Comparison of ENCODE assay signal across 1 cellular context in genomic region chr1:64765826-64766225, GRCh38.
TF ChIP-seq lines count a peak whose summit lies in the region.

No MANE protein-coding gene starts in this region.

TF ChIP-seq in K562, 482 proteins besides CTCF, POLR2A, EP300 and RAD21 (continued from another document):
- TF ChIP-seq, protein P1, sequence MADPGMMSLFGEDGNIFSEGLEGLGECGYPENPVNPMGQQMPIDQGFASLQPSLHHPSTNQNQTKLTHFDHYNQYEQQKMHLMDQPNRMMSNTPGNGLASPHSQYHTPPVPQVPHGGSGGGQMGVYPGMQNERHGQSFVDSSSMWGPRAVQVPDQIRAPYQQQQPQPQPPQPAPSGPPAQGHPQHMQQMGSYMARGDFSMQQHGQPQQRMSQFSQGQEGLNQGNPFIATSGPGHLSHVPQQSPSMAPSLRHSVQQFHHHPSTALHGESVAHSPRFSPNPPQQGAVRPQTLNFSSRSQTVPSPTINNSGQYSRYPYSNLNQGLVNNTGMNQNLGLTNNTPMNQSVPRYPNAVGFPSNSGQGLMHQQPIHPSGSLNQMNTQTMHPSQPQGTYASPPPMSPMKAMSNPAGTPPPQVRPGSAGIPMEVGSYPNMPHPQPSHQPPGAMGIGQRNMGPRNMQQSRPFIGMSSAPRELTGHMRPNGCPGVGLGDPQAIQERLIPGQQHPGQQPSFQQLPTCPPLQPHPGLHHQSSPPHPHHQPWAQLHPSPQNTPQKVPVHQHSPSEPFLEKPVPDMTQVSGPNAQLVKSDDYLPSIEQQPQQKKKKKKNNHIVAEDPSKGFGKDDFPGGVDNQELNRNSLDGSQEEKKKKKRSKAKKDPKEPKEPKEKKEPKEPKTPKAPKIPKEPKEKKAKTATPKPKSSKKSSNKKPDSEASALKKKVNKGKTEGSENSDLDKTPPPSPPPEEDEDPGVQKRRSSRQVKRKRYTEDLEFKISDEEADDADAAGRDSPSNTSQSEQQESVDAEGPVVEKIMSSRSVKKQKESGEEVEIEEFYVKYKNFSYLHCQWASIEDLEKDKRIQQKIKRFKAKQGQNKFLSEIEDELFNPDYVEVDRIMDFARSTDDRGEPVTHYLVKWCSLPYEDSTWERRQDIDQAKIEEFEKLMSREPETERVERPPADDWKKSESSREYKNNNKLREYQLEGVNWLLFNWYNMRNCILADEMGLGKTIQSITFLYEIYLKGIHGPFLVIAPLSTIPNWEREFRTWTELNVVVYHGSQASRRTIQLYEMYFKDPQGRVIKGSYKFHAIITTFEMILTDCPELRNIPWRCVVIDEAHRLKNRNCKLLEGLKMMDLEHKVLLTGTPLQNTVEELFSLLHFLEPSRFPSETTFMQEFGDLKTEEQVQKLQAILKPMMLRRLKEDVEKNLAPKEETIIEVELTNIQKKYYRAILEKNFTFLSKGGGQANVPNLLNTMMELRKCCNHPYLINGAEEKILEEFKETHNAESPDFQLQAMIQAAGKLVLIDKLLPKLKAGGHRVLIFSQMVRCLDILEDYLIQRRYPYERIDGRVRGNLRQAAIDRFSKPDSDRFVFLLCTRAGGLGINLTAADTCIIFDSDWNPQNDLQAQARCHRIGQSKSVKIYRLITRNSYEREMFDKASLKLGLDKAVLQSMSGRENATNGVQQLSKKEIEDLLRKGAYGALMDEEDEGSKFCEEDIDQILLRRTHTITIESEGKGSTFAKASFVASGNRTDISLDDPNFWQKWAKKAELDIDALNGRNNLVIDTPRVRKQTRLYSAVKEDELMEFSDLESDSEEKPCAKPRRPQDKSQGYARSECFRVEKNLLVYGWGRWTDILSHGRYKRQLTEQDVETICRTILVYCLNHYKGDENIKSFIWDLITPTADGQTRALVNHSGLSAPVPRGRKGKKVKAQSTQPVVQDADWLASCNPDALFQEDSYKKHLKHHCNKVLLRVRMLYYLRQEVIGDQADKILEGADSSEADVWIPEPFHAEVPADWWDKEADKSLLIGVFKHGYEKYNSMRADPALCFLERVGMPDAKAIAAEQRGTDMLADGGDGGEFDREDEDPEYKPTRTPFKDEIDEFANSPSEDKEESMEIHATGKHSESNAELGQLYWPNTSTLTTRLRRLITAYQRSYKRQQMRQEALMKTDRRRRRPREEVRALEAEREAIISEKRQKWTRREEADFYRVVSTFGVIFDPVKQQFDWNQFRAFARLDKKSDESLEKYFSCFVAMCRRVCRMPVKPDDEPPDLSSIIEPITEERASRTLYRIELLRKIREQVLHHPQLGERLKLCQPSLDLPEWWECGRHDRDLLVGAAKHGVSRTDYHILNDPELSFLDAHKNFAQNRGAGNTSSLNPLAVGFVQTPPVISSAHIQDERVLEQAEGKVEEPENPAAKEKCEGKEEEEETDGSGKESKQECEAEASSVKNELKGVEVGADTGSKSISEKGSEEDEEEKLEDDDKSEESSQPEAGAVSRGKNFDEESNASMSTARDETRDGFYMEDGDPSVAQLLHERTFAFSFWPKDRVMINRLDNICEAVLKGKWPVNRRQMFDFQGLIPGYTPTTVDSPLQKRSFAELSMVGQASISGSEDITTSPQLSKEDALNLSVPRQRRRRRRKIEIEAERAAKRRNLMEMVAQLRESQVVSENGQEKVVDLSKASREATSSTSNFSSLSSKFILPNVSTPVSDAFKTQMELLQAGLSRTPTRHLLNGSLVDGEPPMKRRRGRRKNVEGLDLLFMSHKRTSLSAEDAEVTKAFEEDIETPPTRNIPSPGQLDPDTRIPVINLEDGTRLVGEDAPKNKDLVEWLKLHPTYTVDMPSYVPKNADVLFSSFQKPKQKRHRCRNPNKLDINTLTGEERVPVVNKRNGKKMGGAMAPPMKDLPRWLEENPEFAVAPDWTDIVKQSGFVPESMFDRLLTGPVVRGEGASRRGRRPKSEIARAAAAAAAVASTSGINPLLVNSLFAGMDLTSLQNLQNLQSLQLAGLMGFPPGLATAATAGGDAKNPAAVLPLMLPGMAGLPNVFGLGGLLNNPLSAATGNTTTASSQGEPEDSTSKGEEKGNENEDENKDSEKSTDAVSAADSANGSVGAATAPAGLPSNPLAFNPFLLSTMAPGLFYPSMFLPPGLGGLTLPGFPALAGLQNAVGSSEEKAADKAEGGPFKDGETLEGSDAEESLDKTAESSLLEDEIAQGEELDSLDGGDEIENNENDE (IDR thresholded peaks at IDR 0.05; ENCODE audit: low read depth, low read length): no peak
- TF ChIP-seq ZNF354B (CRISPR knock-in tag; IDR thresholded peaks at IDR 0.05) (no peak), ZNF511 (CRISPR knock-in tag; IDR thresholded peaks at IDR 0.05) (no peak), ARNT (IDR thresholded peaks at IDR 0.05) (no peak), ZNF407 (IDR thresholded peaks at IDR 0.05; ENCODE audit: low read depth) (no peak), DEAF1 (CRISPR knock-in tag; IDR thresholded peaks at IDR 0.05) (no peak), ZNF785 (CRISPR knock-in tag; IDR thresholded peaks at IDR 0.05) (no peak), SP1 (CRISPR knock-in tag; IDR thresholded peaks at IDR 0.05) (no peak), SMAD3 (CRISPR knock-in tag; conservative IDR thresholded peaks at IDR 0.05) (no peak), ZNF311 (CRISPR knock-in tag; IDR thresholded peaks at IDR 0.05) (no peak), ARID2 (IDR thresholded peaks at IDR 0.05) (no peak), ZC3H4 (CRISPR knock-in tag; IDR thresholded peaks at IDR 0.05; ENCODE audit: borderline replicate concordance) (no peak)
